11 cellular contexts compared by ENCODE assay signal in the genomic region with DNA sequence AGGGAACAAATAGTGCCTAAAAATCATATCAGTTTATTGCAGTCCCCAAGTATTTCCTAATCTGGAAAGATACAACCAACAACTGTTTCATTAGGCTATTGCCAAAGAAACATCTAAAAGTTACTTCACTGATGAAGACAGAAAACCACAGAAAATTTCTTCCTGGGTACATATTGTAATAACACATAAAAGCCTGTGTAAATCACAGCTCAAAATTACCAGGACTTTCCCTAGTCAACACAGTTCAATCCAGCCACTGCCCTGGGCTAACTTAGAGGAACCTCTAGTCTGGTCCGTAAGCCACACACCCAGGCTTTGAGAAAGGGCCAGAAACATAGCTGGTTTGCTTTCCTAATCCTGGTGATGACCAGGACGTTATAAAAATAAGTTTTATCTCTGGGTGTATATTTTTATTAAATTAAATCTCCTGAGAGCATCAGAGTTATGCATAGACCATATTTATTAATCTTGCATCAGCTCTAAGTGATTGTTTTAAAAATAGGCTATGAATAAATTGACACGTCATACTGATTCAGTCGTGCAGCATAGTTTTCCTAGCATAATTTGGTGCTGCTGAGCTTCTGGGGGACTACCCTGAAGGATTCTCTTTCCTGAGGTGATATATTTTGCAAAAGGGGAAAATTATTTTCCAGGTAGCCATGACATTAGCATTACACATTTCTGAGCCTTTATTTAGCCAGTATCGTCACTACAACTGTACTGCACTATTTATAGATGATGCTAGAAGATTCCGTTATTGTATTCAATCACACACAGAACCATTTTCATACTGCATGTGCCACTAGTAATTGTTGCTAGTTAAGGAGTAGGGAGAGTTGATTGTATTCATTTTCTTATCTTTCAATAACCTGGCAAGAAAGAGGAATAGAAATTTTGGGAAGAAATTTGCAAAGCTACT. TPM values are rescaled to one million over a fixed set of nuclear protein-coding genes. Genes with fewer than 3 reads are reported as not detected.
DNase-seq lines count a peak whose midpoint lies in the region; ATAC-seq, FAIRE-seq and TF ChIP-seq lines count a peak whose summit lies in the region.
"Had no signal": no experiment of that assay in that cellular context is flagged by ENCODE, and none has a peak within 500 bp of the region (broad histone marks: within the 10 kb centered on the region; RNA-seq: fewer than 3 reads in every experiment).

No MANE protein-coding gene starts in this region.

- H3K27ac Mint-ChIP-seq in endothelial cell (ENCODE audit: unreplicated experiment): no peak overlapping the region
- no peak overlapping the region for H3K27ac Mint-ChIP-seq in glutamatergic neuron (ENCODE audit: unreplicated experiment)
- H3K27ac Mint-ChIP-seq: natural killer cell had no signal

- no peaks in the 10 kb centered on the region for H3K36me3 Mint-ChIP-seq in endothelial cell (ENCODE audit: low read depth, unreplicated experiment)
- no peaks in the 10 kb centered on the region for H3K36me3 Mint-ChIP-seq in glutamatergic neuron (ENCODE audit: unreplicated experiment)
- H3K36me3 Mint-ChIP-seq: natural killer cell had no signal

- no peak overlapping the region for H3K18ac ChIP-seq in neuronal stem cell (ENCODE audit: low read length)

- no peaks in the 10 kb centered on the region for H3K27me3 ChIP-seq in GM23248 (replicated peaks; ENCODE audit: insufficient read depth)
- H3K27me3 ChIP-seq in GM12878 (replicated peaks in 1 of 2; ENCODE audit: control insufficient read depth in 2 of 2, insufficient read depth in 2 of 2, low read length in 1 of 2): no peaks in the 10 kb centered on the region
- H3K27me3 ChIP-seq in right cardiac atrium (ENCODE audit: control insufficient read depth, insufficient read depth): no peaks in the 10 kb centered on the region
- H3K27me3 ChIP-seq in suprapubic skin: no peaks in the 10 kb centered on the region
- no peaks in the 10 kb centered on the region for H3K27me3 ChIP-seq in neuronal stem cell (ENCODE audit: control insufficient read depth in 3 of 3, insufficient read depth in 3 of 3, low read depth in 1 of 3, low read length in 3 of 3)

- H2AFZ ChIP-seq in GM23248: no peak overlapping the region
- H2AFZ ChIP-seq in GM12878 (ENCODE audit: control insufficient read depth, low read depth, low read length): no peak overlapping the region
- no peak overlapping the region for H2AFZ ChIP-seq in neuronal stem cell (ENCODE audit: low read length)

- in situ Hi-C loops in GM23248 (cut with MboI): loop anchor here (10.0 kb wide), 1 partner anchor 379 kb away; a partner anchor contains a TSS
- in situ Hi-C loops in GM12878 (cut with MboI): no loop called here

- no peaks in the 10 kb centered on the region for H3K9me2 ChIP-seq in GM23248 (ENCODE audit: insufficient read depth)

- H4K20me1 ChIP-seq in GM23248 (ENCODE audit: insufficient read depth) (no peaks in the 10 kb centered on the region), GM12878 (ENCODE audit: control insufficient read depth, insufficient read depth) (no peaks in the 10 kb centered on the region)

- H3K79me2 ChIP-seq in GM23248 (ENCODE audit: insufficient read depth) (no peaks in the 10 kb centered on the region), GM12878 (ENCODE audit: control insufficient read depth, insufficient read depth, low read length) (no peaks in the 10 kb centered on the region)

- H3K27ac ChIP-seq in GM23248: peak overlapping the region; percentile 83
- H3K27ac ChIP-seq in GM12878 (ENCODE audit: control insufficient read depth, insufficient read depth): no peak overlapping the region
- H3K27ac ChIP-seq in right cardiac atrium (ENCODE audit: low read length): no peak overlapping the region
- peak overlapping the region; percentile 32 for H3K27ac ChIP-seq in suprapubic skin
- no peak overlapping the region for H3K27ac ChIP-seq in neuronal stem cell (replicated peaks; ENCODE audit: low read length)

- peak overlapping the region; percentile 62 for H3K9ac ChIP-seq in GM23248
- no peak overlapping the region for H3K9ac ChIP-seq in GM12878 (ENCODE audit: control insufficient read depth, insufficient read depth, low read length)
- H3K9ac ChIP-seq in neuronal stem cell (ENCODE audit: low read depth, low read length, poor library complexity): no peak overlapping the region

- H3K4me2 ChIP-seq in GM23248 (ENCODE audit: unreplicated experiment) (peak overlapping the region; percentile 33), GM12878 (ENCODE audit: control insufficient read depth, insufficient read depth) (no peak overlapping the region), neuronal stem cell (ENCODE audit: insufficient read depth, low read length, poor library complexity, severe bottlenecking) (no peak overlapping the region)

- no peak for FAIRE-seq in GM12878 (lab: Jason Lieb, UNC)

- peaks cover 36% of the 10 kb centered on the region; the same call in 1 of the 2 replicates for H3F3A ChIP-seq in GM23248 (ENCODE audit: insufficient read depth)

- no peak overlapping the region for H4K8ac ChIP-seq in neuronal stem cell (ENCODE audit: low read depth, low read length)

- no peak overlapping the region for H3K23ac ChIP-seq in neuronal stem cell (ENCODE audit: low read depth, low read length, poor library complexity)

- WGBS in GM23248 (ENCODE audit: low coverage in 1 of 2, low lambda C conversion rate in 2 of 2, missing lambda C conversion rate in 2 of 2), 2 experiments: 3 to 5% methylated on average over 6 of the region's 6 CpGs
- WGBS in GM12878 (ENCODE audit: insufficient coverage, insufficient replicate concordance, low lambda C conversion rate, missing lambda C conversion rate): 13% methylated on average over 6 of the region's 6 CpGs
- WGBS in right cardiac atrium: 32% methylated on average over 6 of the region's 6 CpGs
- 62% methylated on average over 6 of the region's 6 CpGs for WGBS in suprapubic skin
- no CpG with 5 or more reads among the region's 6 CpGs for WGBS in neuronal stem cell (ENCODE audit: extremely low coverage in 2 of 2, insufficient read length in 2 of 2, insufficient replicate concordance in 1 of 2), 2 donors

- no peak overlapping the region for H3K4me3 Mint-ChIP-seq in endothelial cell (ENCODE audit: unreplicated experiment)
- H3K4me3 Mint-ChIP-seq in glutamatergic neuron (ENCODE audit: unreplicated experiment): no peak overlapping the region
- H3K4me3 Mint-ChIP-seq: activated T-cell treated with anti-CD3 and anti-CD28 coated beads, Interleukin-2, amount 50 U/mL, for 4 hours; natural killer cell had no signal

- intact Hi-C loops in GM12878 (cut with micrococcal nuclease; ENCODE audit: unreplicated experiment): no loop called here
- intact Hi-C loops in right cardiac atrium (cut with DNase I): no loop called here

- no peak overlapping the region for H3K4ac ChIP-seq in neuronal stem cell (ENCODE audit: low read length)

- TF ChIP-seq EP300 in GM12878 (IDR thresholded peaks at IDR 0.05; ENCODE audit: borderline replicate concordance in 1 of 2, control insufficient read depth in 1 of 2, low read depth in 2 of 2, low read length in 2 of 2) (no peak), suprapubic skin (IDR thresholded peaks at IDR 0.05) (no peak)

- POLR2A ChIA-PET in GM12878 (lab: Charles Lee): no interaction called here

- TF ChIP-seq POLR2A in GM12878 (IDR thresholded peaks at IDR 0.05; ENCODE audit: low read depth, low read length): no peak
- no peak for TF ChIP-seq POLR2A in suprapubic skin (IDR thresholded peaks at IDR 0.05)

- H2BK15ac ChIP-seq in neuronal stem cell (ENCODE audit: low read length): no peak overlapping the region

- peak; percentile 90 for DNase-seq in GM23248
- DNase-seq in GM12878 (ENCODE audit: low read depth, low spot score): no peak
- peak in 2 of 3 donors; percentile 53 to 77 for DNase-seq in right cardiac atrium
- DNase-seq in suprapubic skin (ENCODE audit: low spot score in 2 of 2): peak in 1 of 2 donors; percentile 81
- no peak for DNase-seq in endothelial cell (ENCODE audit: low spot score)
- no peak for DNase-seq in GDM1 (lab: John Stamatoyannopoulos, UW)
- no peak for DNase-seq in glutamatergic neuron
- DNase-seq in neuronal stem cell (ENCODE audit: low spot score): no peak
- DNase-seq: activated T-cell treated with anti-CD3 and anti-CD28 coated beads, Interleukin-2, amount 50 U/mL, for 4 hours; natural killer cell had no signal

- H3K4me3 ChIP-seq in GM23248: peak overlapping the region; percentile 4; the same call in 1 of the 2 replicates
- H3K4me3 ChIP-seq in GM12878: no peak overlapping the region
- peak overlapping the region; percentile 9 for H3K4me3 ChIP-seq in right cardiac atrium (ENCODE audit: low read length)
- no peak overlapping the region for H3K4me3 ChIP-seq in suprapubic skin
- no peak overlapping the region for H3K4me3 ChIP-seq in neuronal stem cell (ENCODE audit: low read length in 2 of 2)

- H2AK5ac ChIP-seq in neuronal stem cell (ENCODE audit: low read depth, low read length): no peak overlapping the region

- no peak overlapping the region for H3K14ac ChIP-seq in neuronal stem cell (ENCODE audit: low read length)

- H3K4me1 ChIP-seq in GM23248 (ENCODE audit: insufficient read depth): peaks cover 41% of the 10 kb centered on the region
- H3K4me1 ChIP-seq in GM12878 (ENCODE audit: control insufficient read depth, insufficient read depth, low read length): no peaks in the 10 kb centered on the region
- no peaks in the 10 kb centered on the region for H3K4me1 ChIP-seq in right cardiac atrium (ENCODE audit: control insufficient read depth, insufficient read depth, low read length)
- peaks cover 3% of the 10 kb centered on the region for H3K4me1 ChIP-seq in suprapubic skin
- no peaks in the 10 kb centered on the region for H3K4me1 ChIP-seq in neuronal stem cell (ENCODE audit: control insufficient read depth in 2 of 2, insufficient read depth in 1 of 2, low read depth in 1 of 2, low read length in 2 of 2)

- H3K4me1 Mint-ChIP-seq in endothelial cell (ENCODE audit: unreplicated experiment) (no peaks in the 10 kb centered on the region), glutamatergic neuron (ENCODE audit: low read depth, unreplicated experiment) (no peaks in the 10 kb centered on the region)
- H3K4me1 Mint-ChIP-seq: natural killer cell had no signal

- H2BK5ac ChIP-seq in neuronal stem cell (ENCODE audit: low read length): no peak overlapping the region

- H2BK12ac ChIP-seq in neuronal stem cell (ENCODE audit: low read length): no peak overlapping the region

- ATAC-seq in GM12878 (peak; percentile 75), right cardiac atrium (peak; percentile 92 to 96)
- ATAC-seq: activated T-cell treated with anti-CD3 and anti-CD28 coated beads, Interleukin-2, amount 50 U/mL, for 4 hours; natural killer cell had no signal

- H3K27me3 Mint-ChIP-seq in endothelial cell (ENCODE audit: unreplicated experiment): no peaks in the 10 kb centered on the region
- peaks cover 4% of the 10 kb centered on the region for H3K27me3 Mint-ChIP-seq in glutamatergic neuron (ENCODE audit: unreplicated experiment)

- H3K36me3 ChIP-seq in GM23248 (ENCODE audit: low read depth) (no peaks in the 10 kb centered on the region), GM12878 (ENCODE audit: control insufficient read depth in 2 of 2, insufficient read depth in 2 of 2, low read length in 1 of 2) (no peaks in the 10 kb centered on the region), suprapubic skin (no peaks in the 10 kb centered on the region), neuronal stem cell (replicated peaks in 1 of 2; ENCODE audit: control insufficient read depth in 2 of 2, insufficient read depth in 2 of 2, low read length in 2 of 2) (no peaks in the 10 kb centered on the region)

- CTCF ChIA-PET in GM12878 (lab: Yijun Ruan, JAX): interaction anchor here (1.0 to 1.4 kb wide), 2 partner anchors 12 to 33 kb away, joined by 3 to 4 read pairs; no protein-coding TSS in a partner anchor

- no peaks in the 10 kb centered on the region for H3K9me3 Mint-ChIP-seq in endothelial cell (ENCODE audit: unreplicated experiment)
- no peaks in the 10 kb centered on the region for H3K9me3 Mint-ChIP-seq in glutamatergic neuron (ENCODE audit: unreplicated experiment)

- no peaks in the 10 kb centered on the region for H3K79me1 ChIP-seq in neuronal stem cell (ENCODE audit: low read depth, low read length)

- RAD21 ChIA-PET in GM12878 (lab: Charles Lee; ENCODE audit: unreplicated experiment): interaction anchor here (1.8 kb wide), 1 partner anchor 380 kb away, joined by 4 read pairs; no protein-coding TSS in a partner anchor

- TF ChIP-seq RAD21 in GM12878 (IDR thresholded peaks at IDR 0.05; ENCODE audit: insufficient read depth, low read depth, low read length): no peak

- H2BK120ac ChIP-seq in neuronal stem cell (ENCODE audit: low read depth, low read length): no peak overlapping the region

- H3K9me3 ChIP-seq in GM23248 (ENCODE audit: low read depth) (no peaks in the 10 kb centered on the region), GM12878 (replicated peaks; ENCODE audit: control insufficient read depth, insufficient read depth, low read length) (no peaks in the 10 kb centered on the region), right cardiac atrium (ENCODE audit: control insufficient read depth, low read length) (no peaks in the 10 kb centered on the region), suprapubic skin (no peaks in the 10 kb centered on the region), neuronal stem cell (replicated peaks in 1 of 2; ENCODE audit: control insufficient read depth in 2 of 2, insufficient read depth in 1 of 2, low read depth in 1 of 2, low read length in 2 of 2) (no peaks in the 10 kb centered on the region)

- no peak overlapping the region for H4K91ac ChIP-seq in neuronal stem cell (ENCODE audit: low read depth, low read length, poor library complexity)

- no TSS peak for BruUV-seq in GM12878 (replicated peaks; lab: Mats Ljungman, UMichigan)

- no peak for TF ChIP-seq CTCF in GM12878 (IDR thresholded peaks at IDR 0.05 in 2 of 3, conservative IDR thresholded peaks at IDR 0.05 in 1 of 3; ENCODE audit: control insufficient read depth in 2 of 3, extremely low read depth in 1 of 3, insufficient read depth in 1 of 3, low read depth in 3 of 3, low read length in 3 of 3)
- TF ChIP-seq CTCF in suprapubic skin (IDR thresholded peaks at IDR 0.05): no peak
- no peak for TF ChIP-seq CTCF in endothelial cell (IDR thresholded peaks at IDR 0.05; ENCODE audit: unreplicated experiment)
- no peak for TF ChIP-seq CTCF in glutamatergic neuron (IDR thresholded peaks at IDR 0.05; ENCODE audit: partially characterized antibody, unreplicated experiment)

- SMC1A ChIA-PET in GM12878 (lab: Charles Lee; ENCODE audit: uncharacterized antibody, unreplicated experiment): interaction anchor here (0.9 to 1.7 kb wide), 7 partner anchors 8 to 378 kb away, joined by 3 to 6 read pairs (median 3); no protein-coding TSS in a partner anchor

RNA-seq across cellular contexts. Expression of a gene that starts 12.6 kb away (rescaled TPM):
- total RNA-seq in GM23248 (2014; rRNA removed; shearing (Covaris generic)): not detected in 2 replicates
- polyA plus RNA-seq in GM23248 (2016; fragmentation: Nextera tagmentation; extraction: Ambion mirVana): not detected in 2 replicates
- not detected in 2 replicates for total RNA-seq in GM12878 (2013; cell fraction: nucleolus; rRNA removed)
- total RNA-seq in GM12878 (2014; rRNA removed): 0.11 TPM in 1 of 2 replicates, not detected in the other
- 0.05 TPM in 1 of 2 replicates, not detected in the other for total RNA-seq in GM12878 (2014; rRNA removed; fragmentation: Illumina TruSeq; extraction: Trizol)
- total RNA-seq in GM12878 (2021): 0.08 TPM in 1 of 2 replicates, not detected in the other
- not detected for polyA plus RNA-seq in GM12878 (2011; ENCODE audit: low read depth)
- polyA plus RNA-seq in GM12878 (2011; rRNA removed): not detected in 2 replicates
- polyA plus RNA-seq in GM12878 (2011; cell fraction: cytosol; rRNA removed): not detected in 2 replicates
- polyA plus RNA-seq in GM12878 (2011; cell fraction: nucleus; rRNA removed): not detected in 2 replicates
- not detected in 2 replicates for polyA plus RNA-seq in GM12878 (2012)
- 0.10 TPM in 1 of 2 replicates, not detected in the other for polyA plus RNA-seq in GM12878 (2014; fragmentation: Illumina TruSeq; extraction: Trizol)
- under 1 TPM; 0.04 to 0.19 TPM for polyA plus RNA-seq in GM12878 (2014; fragmentation: Nextera tagmentation; extraction: Ambion mirVana)
- 0.06 and 0.08 TPM in 2 replicates for polyA plus RNA-seq in GM12878 (2014; rRNA removed)
- not detected for polyA plus RNA-seq in GM12878 (2016; fragmentation: Nextera tagmentation; extraction: Ambion mirVana)
- not detected in 2 replicates for polyA minus RNA-seq in GM12878 (2011; rRNA and poly(A)+ RNA removed)
- polyA minus RNA-seq in GM12878 (2011; cell fraction: cytosol; rRNA and poly(A)+ RNA removed): not detected in 2 replicates
- polyA minus RNA-seq in GM12878 (2011; cell fraction: nucleus; rRNA and poly(A)+ RNA removed): not detected in 2 replicates
- 1 to 10 TPM; 4.4 to 6.4 (median 4.7) TPM for total RNA-seq in right cardiac atrium
- 0.86 TPM for polyA plus RNA-seq in right cardiac atrium
- total RNA-seq in suprapubic skin: 1 to 10 TPM in 1 of 4 donors, under 1 TPM in 1, not detected in 2; 0.45 to 1.5 TPM
- total RNA-seq in endothelial cell (ENCODE audit: unreplicated experiment): not detected
- not detected for total RNA-seq in glutamatergic neuron (ENCODE audit: unreplicated experiment)
- polyA plus RNA-seq in neuronal stem cell (2013, experiment 1 of 2): not detected
- polyA plus RNA-seq in neuronal stem cell (2013, experiment 2 of 2): not detected
- total RNA-seq: activated T-cell treated with anti-CD3 and anti-CD28 coated beads, Interleukin-2, amount 50 U/mL, for 4 hours; HT1080; natural killer cell had no signal

Comparison
In these comparisons a context has a peak if more than half of its experiments do, and no peak if none do; other contexts are left out.
1. DNase-seq: peak in GM23248 (single experiment) and right cardiac atrium (2 of 3); none in GM12878 (single experiment), endothelial cell (single experiment), GDM1 (single experiment), glutamatergic neuron (single experiment) and neuronal stem cell (single experiment).
2. H3K27ac ChIP-seq: peak in GM23248 (single experiment) and suprapubic skin (single experiment); none in GM12878 (single experiment), right cardiac atrium (single experiment) and neuronal stem cell (single experiment).
3. H3K4me3 ChIP-seq: peak in GM23248 (single experiment) and right cardiac atrium (single experiment); none in GM12878 (single experiment), suprapubic skin (single experiment) and neuronal stem cell (0 of 2).